6 cellular contexts compared by ENCODE assay signal in genomic region chr12:83343767-83344166, GRCh38.
"Had no signal": no experiment of that assay in that cellular context is flagged by ENCODE, and none has a peak within 500 bp of the region (broad histone marks: within the 10 kb centered on the region; RNA-seq: fewer than 3 reads in every experiment).

No MANE protein-coding gene starts in this region.

- DNase-seq: IMR-90, KBM-7, KG1 had no signal

- H3K4me3 ChIP-seq: K562 had no signal

- FAIRE-seq: HTR-8/SVneo, K562 had no signal

- ATAC-seq: K562 had no signal

- H3K27ac ChIP-seq: HL-60 had no signal
